In genomic region chr7:45221896-45222604, GRCh38 we compare ENCODE assay signal across 18 cellular contexts.
"Had no signal": no experiment of that assay in that cellular context is flagged by ENCODE, and none has a peak within 500 bp of the region (broad histone marks: within the 10 kb centered on the region; RNA-seq: fewer than 3 reads in every experiment).

No MANE protein-coding gene starts in this region.

- H3K36me3 Mint-ChIP-seq: immature natural killer cell; naive B cell; stimulated activated naive B cell treated with anti-CD40 and anti-IgM and Interleukin-4, amounts not matched to agents 10 μg/mL and 1 μg/mL and 100 μg/mL, for 72 hours had no signal

- H3K4me3 Mint-ChIP-seq: immature natural killer cell; naive B cell; nephron; stimulated activated naive B cell treated with anti-CD40 and anti-IgM and Interleukin-4, amounts not matched to agents 10 μg/mL and 1 μg/mL and 100 μg/mL, for 72 hours; stimulated activated naive CD8-positive, alpha-beta T cell treated with anti-CD3 and anti-CD28 coated beads, Interleukin-15, amount 100 ng/mL, for 72 hours had no signal

- H3K4me1 Mint-ChIP-seq: immature natural killer cell; naive B cell; stimulated activated naive B cell treated with anti-CD40 and anti-IgM and Interleukin-4, amounts not matched to agents 10 μg/mL and 1 μg/mL and 100 μg/mL, for 72 hours had no signal

- DNase-seq: cortex of kidney; dorsolateral prefrontal cortex; effector memory CD4-positive, alpha-beta T cell; immature natural killer cell; left colon; left ventricle myocardium superior; mesendoderm; naive B cell; psoas muscle; retina; spleen; stimulated activated CD4-positive, alpha-beta T cell treated with anti-CD3 and anti-CD28 coated beads, Interleukin-15, amount 100 ng/mL, for 24 hours; stimulated activated CD4-positive, alpha-beta T cell treated with anti-CD3 and anti-CD28 coated beads, Interleukin-1b, Interleukin-23, amount 100 ng/mL, for 48 hours; stimulated activated CD4-positive, alpha-beta T cell treated with anti-CD3 and anti-CD28 coated beads, Interleukin-4, amount 100 ng/mL, for 4 hours; stimulated activated naive B cell treated with anti-CD40 and anti-IgM and Interleukin-4, amounts not matched to agents 10 μg/mL and 1 μg/mL and 100 μg/mL, for 72 hours; stimulated activated naive CD8-positive, alpha-beta T cell treated with anti-CD3 and anti-CD28 coated beads, Interleukin-15, amount 100 ng/mL, for 72 hours; testis had no signal

- H3K9me3 Mint-ChIP-seq: immature natural killer cell; naive B cell; nephron; stimulated activated naive B cell treated with anti-CD40 and anti-IgM and Interleukin-4, amounts not matched to agents 10 μg/mL and 1 μg/mL and 100 μg/mL, for 72 hours; stimulated activated naive CD8-positive, alpha-beta T cell treated with anti-CD3 and anti-CD28 coated beads, Interleukin-15, amount 100 ng/mL, for 72 hours had no signal

- H3K27ac Mint-ChIP-seq: immature natural killer cell; naive B cell; nephron; stimulated activated naive CD8-positive, alpha-beta T cell treated with anti-CD3 and anti-CD28 coated beads, Interleukin-15, amount 100 ng/mL, for 72 hours had no signal
